26 cellular contexts compared by ENCODE assay signal in the genomic region with DNA sequence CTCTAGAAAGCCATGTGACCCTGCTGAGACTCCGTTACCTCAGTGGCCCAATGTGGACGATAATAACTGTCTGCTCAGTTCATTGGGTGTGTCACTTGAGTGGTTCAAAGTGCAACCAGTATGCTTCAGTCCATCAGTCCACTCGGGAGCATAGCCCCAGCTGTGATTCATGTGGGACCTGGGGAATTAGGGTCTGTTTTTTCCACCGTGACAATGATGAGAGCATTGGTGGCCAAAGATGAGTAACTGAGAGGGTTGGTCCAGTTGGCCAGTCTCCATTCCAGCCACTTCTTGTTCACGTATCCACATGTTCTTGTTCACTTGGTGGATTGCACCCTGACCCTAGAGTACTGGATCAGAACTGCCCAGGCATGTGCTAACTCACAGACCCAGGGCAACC.
"Had no signal": no experiment of that assay in that cellular context is flagged by ENCODE, and none has a peak within 500 bp of the region (broad histone marks: within the 10 kb centered on the region; RNA-seq: fewer than 3 reads in every experiment).

No MANE protein-coding gene starts in this region.

- H3K36me3 Mint-ChIP-seq: stimulated activated effector memory CD8-positive, alpha-beta T cell treated with anti-CD3 and anti-CD28 coated beads, Interleukin-12 subunit alpha, Interleukin-12 subunit beta, amount 100 ng/mL, for 72 hours; type B pancreatic cell had no signal

- H3K4me1 ChIP-seq: pancreas, prostate gland, tibial artery had no signal

- H3K4me3 Mint-ChIP-seq: naive thymus-derived CD8-positive, alpha-beta T cell; nephron; neural crest cell; stimulated activated effector memory CD8-positive, alpha-beta T cell treated with anti-CD3 and anti-CD28 coated beads, Interleukin-12 subunit alpha, Interleukin-12 subunit beta, amount 100 ng/mL, for 72 hours; stimulated activated naive CD8-positive, alpha-beta T cell treated with anti-CD3 and anti-CD28 coated beads, Interleukin-15, Interleukin-2, amounts not matched to agents 100 ng/mL and 50 ng/mL, for 24 hours; type B pancreatic cell had no signal

- H3K27me3 Mint-ChIP-seq: naive thymus-derived CD8-positive, alpha-beta T cell; stimulated activated naive CD8-positive, alpha-beta T cell treated with anti-CD3 and anti-CD28 coated beads, Interleukin-15, Interleukin-2, amounts not matched to agents 100 ng/mL and 50 ng/mL, for 24 hours; type B pancreatic cell had no signal

- ATAC-seq: naive thymus-derived CD8-positive, alpha-beta T cell; pancreas; right cardiac atrium; sciatic nerve; stimulated activated effector memory CD8-positive, alpha-beta T cell treated with anti-CD3 and anti-CD28 coated beads, Interleukin-12 subunit alpha, Interleukin-12 subunit beta, amount 100 ng/mL, for 72 hours had no signal

- H3K4me3 ChIP-seq: left ventricle myocardium inferior, lung, pancreas, prostate gland, skin epidermis, spleen, suprapubic skin, thoracic aorta, tibial artery, uterus had no signal

- H3K9me3 ChIP-seq: left ventricle myocardium inferior, pancreas, prostate gland, spleen, suprapubic skin, thoracic aorta, tibial artery, uterus had no signal

- H3K9me3 Mint-ChIP-seq: neural crest cell; stimulated activated effector memory CD8-positive, alpha-beta T cell treated with anti-CD3 and anti-CD28 coated beads, Interleukin-12 subunit alpha, Interleukin-12 subunit beta, amount 100 ng/mL, for 72 hours had no signal

- H3K4me1 Mint-ChIP-seq: naive thymus-derived CD8-positive, alpha-beta T cell; stimulated activated effector memory CD8-positive, alpha-beta T cell treated with anti-CD3 and anti-CD28 coated beads, Interleukin-12 subunit alpha, Interleukin-12 subunit beta, amount 100 ng/mL, for 72 hours had no signal

- DNase-seq: hippocampal formation; kidney; left ventricle myocardium inferior; midbrain; naive thymus-derived CD8-positive, alpha-beta T cell; nucleus accumbens; pancreas; posterior cingulate gyrus; retina; right cardiac atrium; spleen; stimulated activated CD4-positive, alpha-beta T cell treated with anti-CD3 and anti-CD28 coated beads, Interleukin-4, amount 100 ng/mL, for 24 hours; stimulated activated naive CD4-positive, alpha-beta T cell; tibial artery; uterus had no signal

- H3K27ac ChIP-seq: left ventricle myocardium inferior, pancreas, prostate gland, skin epidermis, spleen, suprapubic skin, thoracic aorta, tibial artery, uterus had no signal

- H3K36me3 ChIP-seq: left ventricle myocardium inferior, pancreas, prostate gland, spleen, suprapubic skin, thoracic aorta, tibial artery, uterus had no signal

- H3K27me3 ChIP-seq: pancreas, spleen, suprapubic skin, tibial artery, uterus had no signal

- H3K27ac Mint-ChIP-seq: naive thymus-derived CD8-positive, alpha-beta T cell; nephron; stimulated activated effector memory CD8-positive, alpha-beta T cell treated with anti-CD3 and anti-CD28 coated beads, Interleukin-12 subunit alpha, Interleukin-12 subunit beta, amount 100 ng/mL, for 72 hours; stimulated activated naive CD8-positive, alpha-beta T cell treated with anti-CD3 and anti-CD28 coated beads, Interleukin-15, Interleukin-2, amounts not matched to agents 100 ng/mL and 50 ng/mL, for 24 hours; type B pancreatic cell had no signal
